24 cellular contexts compared by ENCODE assay signal in the genomic region with DNA sequence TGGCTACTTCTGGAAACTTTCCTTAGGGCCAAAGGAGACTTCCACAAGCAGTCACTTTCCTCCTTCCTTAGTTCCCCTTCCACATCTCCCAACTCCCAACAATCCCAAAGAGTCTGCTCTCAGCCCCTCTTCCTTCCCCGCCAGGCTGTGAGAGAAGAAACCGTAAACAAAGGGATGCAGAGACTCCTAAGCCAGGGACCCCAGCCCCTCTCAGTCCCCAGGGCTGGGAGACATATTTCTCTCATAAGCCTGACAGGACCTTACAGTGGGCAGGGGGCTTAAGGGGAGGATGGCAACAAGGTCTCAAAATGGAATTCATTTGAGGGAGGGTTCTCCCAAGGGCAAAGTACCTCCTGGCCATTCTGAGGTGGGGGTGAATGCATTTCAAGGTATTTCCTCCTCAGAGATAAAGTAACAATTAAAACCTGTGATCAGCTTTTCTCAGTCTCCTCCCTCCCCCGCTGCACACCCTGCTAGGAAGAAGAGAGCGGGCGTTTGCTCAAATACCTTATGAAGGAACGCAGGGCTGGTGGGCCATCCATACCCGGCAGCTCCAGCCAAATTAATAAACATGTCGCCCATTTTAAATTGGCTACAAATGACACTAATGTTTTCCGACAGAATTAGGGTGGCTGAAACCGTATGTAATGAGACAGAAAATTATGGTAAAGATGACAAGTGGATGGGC. TPM values are rescaled to one million over a fixed set of nuclear protein-coding genes. Genes with fewer than 3 reads are reported as not detected.
A peak's percentile ranks its signal among the peaks of the same experiment; 100 is the strongest.
DNase-seq lines count a peak whose midpoint lies in the region; ATAC-seq, FAIRE-seq and TF ChIP-seq lines count a peak whose summit lies in the region.
"Had no signal": no experiment of that assay in that cellular context is flagged by ENCODE, and none has a peak within 500 bp of the region (broad histone marks: within the 10 kb centered on the region; RNA-seq: fewer than 3 reads in every experiment).

No MANE protein-coding gene starts in this region.

- peaks cover 30% of the 10 kb centered on the region for H3F3A ChIP-seq in neural progenitor cell (ENCODE audit: low read depth)

- peaks cover 2% of the 10 kb centered on the region for H3K4me1 ChIP-seq in CD4-positive, CD25-positive, alpha-beta regulatory T cell (ENCODE audit: control insufficient read depth, insufficient read depth, low read length, poor library complexity, severe bottlenecking)
- peaks cover 11 to 43% (median 25%) of the 10 kb centered on the region in 4 experiments for H3K4me1 ChIP-seq in H1 (replicated peaks in 1 of 4; ENCODE audit: control insufficient read depth in 3 of 4, insufficient read depth in 4 of 4, low read length in 3 of 4)
- H3K4me1 ChIP-seq in neural progenitor cell: peaks cover 11% of the 10 kb centered on the region

- H4K5ac ChIP-seq in H1 (ENCODE audit: insufficient read length, low read depth, low read length): no peak overlapping the region

- TF ChIP-seq POLR2A in H1 (IDR thresholded peaks at IDR 0.05; ENCODE audit: control extremely low read depth in 1 of 2, low read depth in 2 of 2, low read length in 2 of 2): no peak

- H3K56ac ChIP-seq in H1 (replicated peaks; ENCODE audit: insufficient read length, low read depth, low read length): no peak overlapping the region

- ATAC-seq in CD4-positive, CD25-positive, alpha-beta regulatory T cell (ENCODE audit: low read depth in 2 of 2): no peak
- ATAC-seq in HG03342 (IDR thresholded peaks at IDR 0.05; ENCODE audit: unreplicated experiment) (no peak), GM21723 (IDR thresholded peaks at IDR 0.05; ENCODE audit: unreplicated experiment) (no peak)

- TF ChIP-seq EP300 in H1 (IDR thresholded peaks at IDR 0.05; ENCODE audit: borderline replicate concordance in 1 of 2, low read depth in 2 of 2, low read length in 2 of 2): no peak

- peak overlapping the region in 1 of 3 donors; percentile 18 for H3K27ac Mint-ChIP-seq in CD4-positive, CD25-positive, alpha-beta regulatory T cell
- no peak overlapping the region for H3K27ac Mint-ChIP-seq in neural progenitor cell
- H3K27ac Mint-ChIP-seq: CD4-positive, alpha-beta T cell; HFFc6 had no signal

- peak overlapping the region in 3 of 4 donors; percentile 15 to 51 (median 38) for H3K4me3 Mint-ChIP-seq in CD4-positive, CD25-positive, alpha-beta regulatory T cell
- peak overlapping the region; percentile 92 for H3K4me3 Mint-ChIP-seq in neural progenitor cell
- H3K4me3 Mint-ChIP-seq: CD4-positive, alpha-beta T cell; HFFc6 had no signal

- POLR2A ChIA-PET in H1 (lab: Charles Lee; ENCODE audit: partially characterized antibody) (interaction anchor here (0.9 to 3.3 kb wide), 2 partner anchors 13 to 126 kb away, joined by 4 to 18 read pairs; no protein-coding TSS in a partner anchor), HEK293T (lab: Yijun Ruan, JAX) (no interaction called here)

- no peak overlapping the region for H3K14ac ChIP-seq in H1 (ENCODE audit: insufficient read length)

- no peak for DNase-seq in CD4-positive, CD25-positive, alpha-beta regulatory T cell
- peak; percentile 54 for DNase-seq in H7
- peak in 1 of 2 experiments; percentile 51 for DNase-seq in H1 (ENCODE audit: low read depth in 1 of 2, low spot score in 2 of 2)
- DNase-seq in neural progenitor cell (ENCODE audit: low spot score): no peak
- DNase-seq in foreskin melanocyte: no peak
- DNase-seq in HEK293T (ENCODE audit: extremely low spot score): no peak
- DNase-seq: CD4-positive, alpha-beta T cell; COR-L47; DMS79; HFFc6; KBM-7; MM.1S; NCI-H1092; NCI-H1436 treated with DMSO at 0.1 percent for 48 hours; NCI-H1930; NCI-H748 treated with DMSO at 0.1 percent for 48 hours; SIG-M5 had no signal

- peaks cover 0 to 1% of the 10 kb centered on the region in 2 experiments for H3K9me3 ChIP-seq in CD4-positive, CD25-positive, alpha-beta regulatory T cell (ENCODE audit: control insufficient read depth in 2 of 2, low read length in 2 of 2)
- H3K9me3 ChIP-seq in H1 (ENCODE audit: insufficient read depth in 2 of 2, low read depth in 1 of 2, low read length in 1 of 2) (no peaks in the 10 kb centered on the region), neural progenitor cell (ENCODE audit: low read depth) (no peaks in the 10 kb centered on the region)

- H3K9ac ChIP-seq in H1 (replicated peaks in 1 of 4; ENCODE audit: extremely low read depth in 1 of 4, low read depth in 3 of 4, low read length in 3 of 4) (no peak overlapping the region), neural progenitor cell (no peak overlapping the region)

- H3K23me2 ChIP-seq in H1 (ENCODE audit: low read depth, low read length): peaks cover 1% of the 10 kb centered on the region; the same call in 1 of the 2 replicates

- no peak overlapping the region for H4K8ac ChIP-seq in H1 (ENCODE audit: extremely low read depth, insufficient read depth, low read length)

- H2BK5ac ChIP-seq in H1 (ENCODE audit: low read depth, low read length): no peak overlapping the region

- no peak overlapping the region for H4K91ac ChIP-seq in H1 (replicated peaks; ENCODE audit: insufficient read length, low read length)

- no peak overlapping the region for H3K4ac ChIP-seq in H1 (replicated peaks; ENCODE audit: insufficient read length, low read depth, low read length)

- no peak overlapping the region for H2BK15ac ChIP-seq in H1 (ENCODE audit: low read length)

- no peaks in the 10 kb centered on the region for H3K79me1 ChIP-seq in H1 (ENCODE audit: low read depth, low read length)

- H2BK12ac ChIP-seq in H1 (ENCODE audit: low read depth, low read length): peak overlapping the region; percentile 77; the same call in 1 of the 2 replicates

- 7% methylated on average over 10 of the region's 10 CpGs; no CpG with 5 or more reads in 1 of the 2 experiments for WGBS in H1 (ENCODE audit: extremely low coverage in 1 of 2, insufficient coverage in 1 of 2, insufficient read length in 1 of 2, insufficient replicate concordance in 2 of 2, low coverage in 1 of 2, low lambda C conversion rate in 2 of 2, missing lambda C conversion rate in 1 of 2), 2 experiments

- no peak for FAIRE-seq in H1 (lab: Jason Lieb, UNC)
- FAIRE-seq: A204.1, GM12878 had no signal

- H3K27ac ChIP-seq in CD4-positive, CD25-positive, alpha-beta regulatory T cell (ENCODE audit: insufficient read depth, low read length, poor library complexity, severe bottlenecking): no peak overlapping the region
- H3K27ac ChIP-seq in H1 (ENCODE audit: low read depth, low read length) (no peak overlapping the region), neural progenitor cell (no peak overlapping the region)

- H3K4me2 ChIP-seq in H1 (ENCODE audit: insufficient read depth in 1 of 2, low read depth in 2 of 2, low read length in 2 of 2) (peak overlapping the region; percentile 24 to 53; a peak in 2 of 4 replicates), neural progenitor cell (no peak overlapping the region)

- H2AFZ ChIP-seq in H1 (ENCODE audit: low read length) (no peak overlapping the region), neural progenitor cell (replicated peaks) (no peak overlapping the region)

- H4K20me1 ChIP-seq in H1 (replicated peaks in 1 of 2; ENCODE audit: control insufficient read depth in 1 of 2, insufficient read depth in 2 of 2, low read length in 2 of 2) (peaks cover 24 to 34% of the 10 kb centered on the region in 2 experiments), neural progenitor cell (ENCODE audit: low read depth) (peaks cover 93% of the 10 kb centered on the region)

- H3K18ac ChIP-seq in H1 (ENCODE audit: extremely low read depth, low read length): no peak overlapping the region

- H3K79me2 ChIP-seq in H1 (ENCODE audit: control insufficient read depth in 1 of 2, insufficient read depth in 2 of 2, low read length in 2 of 2) (no peaks in the 10 kb centered on the region), neural progenitor cell (ENCODE audit: low read depth) (no peaks in the 10 kb centered on the region)

- H2AK5ac ChIP-seq in H1 (ENCODE audit: low read depth, low read length): 0 out of 2 replicates have a peak overlapping the region, but pooled peaks have one; percentile 77

- H3K23ac ChIP-seq in H1 (ENCODE audit: insufficient read length): no peak overlapping the region

- CTCF ChIA-PET in H1 (lab: Charles Lee; ENCODE audit: partially characterized antibody) (interaction anchor here (0.7 to 8.7 kb wide), 6 partner anchors 9 to 452 kb away, joined by 3 to 122 read pairs (median 6); no protein-coding TSS in a partner anchor), HEK293T (lab: Yijun Ruan, JAX) (no interaction called here)

- H3K4me3 ChIP-seq in CD4-positive, CD25-positive, alpha-beta regulatory T cell (ENCODE audit: low read depth, low read length): no peak overlapping the region
- H3K4me3 ChIP-seq in H7 (ENCODE audit: insufficient read depth, low read depth, low read length) (no peak overlapping the region), H1 (ENCODE audit: extremely low read depth in 1 of 4, insufficient read depth in 2 of 4, low read depth in 3 of 4, low read length in 4 of 4) (no peak overlapping the region), neural progenitor cell (no peak overlapping the region)
- H3K4me3 ChIP-seq: GM12878 had no signal

- H3K36me3 Mint-ChIP-seq in CD4-positive, CD25-positive, alpha-beta regulatory T cell: no peaks in the 10 kb centered on the region
- H3K36me3 Mint-ChIP-seq in neural progenitor cell: no peaks in the 10 kb centered on the region

- H3K27me3 Mint-ChIP-seq in CD4-positive, CD25-positive, alpha-beta regulatory T cell: peaks cover 96% of the 10 kb centered on the region
- peaks cover 79% of the 10 kb centered on the region for H3K27me3 Mint-ChIP-seq in neural progenitor cell (ENCODE audit: insufficient read depth, low read depth)

- H3K27me3 ChIP-seq in CD4-positive, CD25-positive, alpha-beta regulatory T cell (ENCODE audit: control insufficient read depth, insufficient read depth, low read length): peaks cover 61% of the 10 kb centered on the region
- peaks cover 97% of the 10 kb centered on the region for H3K27me3 ChIP-seq in H7 (ENCODE audit: control insufficient read depth, insufficient read depth, low read length)
- peaks cover 90 to 99% (median 96%) of the 10 kb centered on the region in 4 experiments for H3K27me3 ChIP-seq in H1 (replicated peaks in 1 of 4; ENCODE audit: control insufficient read depth in 3 of 4, extremely low read depth in 1 of 4, insufficient read depth in 3 of 4, low read length in 3 of 4)
- peaks cover 100% of the 10 kb centered on the region for H3K27me3 ChIP-seq in neural progenitor cell

- H3K9me3 Mint-ChIP-seq in CD4-positive, CD25-positive, alpha-beta regulatory T cell: peaks cover 0 to 17% (median 0%) of the 10 kb centered on the region in 7 donors
- H3K9me3 Mint-ChIP-seq in neural progenitor cell: no peaks in the 10 kb centered on the region
- H3K9me3 Mint-ChIP-seq: CD4-positive, alpha-beta T cell had no signal

- no peak overlapping the region for H2BK120ac ChIP-seq in H1 (replicated peaks; ENCODE audit: low read depth, low read length)

- TF ChIP-seq CTCF in H1 (IDR thresholded peaks at IDR 0.05; ENCODE audit: control extremely low read depth in 1 of 3, insufficient read depth in 1 of 3, low read depth in 1 of 3, low read length in 3 of 3) (no peak), neural progenitor cell (IDR thresholded peaks at IDR 0.05) (no peak)

- H3K4me1 Mint-ChIP-seq in CD4-positive, CD25-positive, alpha-beta regulatory T cell: peaks cover 6 to 19% (median 14%) of the 10 kb centered on the region in 4 donors
- H3K4me1 Mint-ChIP-seq in neural progenitor cell: peaks cover 49% of the 10 kb centered on the region

- no peak overlapping the region for H2BK20ac ChIP-seq in H1 (ENCODE audit: low read length)

- TF ChIP-seq RAD21 in H1 (IDR thresholded peaks at IDR 0.05 in 1 of 2, conservative IDR thresholded peaks at IDR 0.05 in 1 of 2; ENCODE audit: low read depth in 2 of 2, low read length in 2 of 2): no peak

- no peaks in the 10 kb centered on the region for H3K36me3 ChIP-seq in CD4-positive, CD25-positive, alpha-beta regulatory T cell (ENCODE audit: control insufficient read depth, insufficient read depth, low read length)
- no peaks in the 10 kb centered on the region for H3K36me3 ChIP-seq in H7 (replicated peaks; ENCODE audit: control insufficient read depth, insufficient read depth, low read length)
- H3K36me3 ChIP-seq in H1 (ENCODE audit: control insufficient read depth in 2 of 4, insufficient read depth in 4 of 4, low read length in 3 of 4): peaks cover 0 to 3% (median 0%) of the 10 kb centered on the region in 4 experiments; a peak in 1 of 8 replicates
- H3K36me3 ChIP-seq in neural progenitor cell: no peaks in the 10 kb centered on the region

RNA-seq across cellular contexts. Expression of gene BARHL2, which starts 4.0 kb away (rescaled TPM):
- not detected for total RNA-seq in CD4-positive, CD25-positive, alpha-beta regulatory T cell
- polyA plus RNA-seq in CD4-positive, CD25-positive, alpha-beta regulatory T cell: not detected
- not detected in 2 replicates for total RNA-seq in H7 (2014; rRNA removed; shearing (Covaris generic))
- 0.15 TPM in 2 replicates for total RNA-seq in H1 (2021; fragmentation: NEBNext Ultra II Directional; extraction: Animal tissue kit (Norgen Biotek cat#: 25700))
- not detected in 2 replicates for polyA plus RNA-seq in H1 (2011; rRNA removed)
- polyA plus RNA-seq in H1 (2011; cell fraction: cytosol; rRNA removed): not detected
- not detected for polyA plus RNA-seq in H1 (2011; cell fraction: nucleus; rRNA removed)
- polyA plus RNA-seq in H1 (2012, experiment 1 of 2): not detected in 4 replicates
- polyA plus RNA-seq in H1 (2012, experiment 2 of 2): not detected
- 0.02 TPM for polyA plus RNA-seq in H1 (2013, experiment 1 of 2)
- polyA plus RNA-seq in H1 (2013, experiment 2 of 2): 0.04 TPM
- polyA minus RNA-seq in H1 (2011; rRNA and poly(A)+ RNA removed): not detected in 2 replicates
- not detected for polyA minus RNA-seq in H1 (2011; cell fraction: cytosol; rRNA and poly(A)+ RNA removed)
- not detected for polyA minus RNA-seq in H1 (2011; cell fraction: nucleus; rRNA and poly(A)+ RNA removed)
- not detected in 2 replicates for total RNA-seq in neural progenitor cell (ENCODE audit: low replicate concordance)
- total RNA-seq: CD4-positive, alpha-beta T cell; GM12878; H4; HFFc6; NCI-H460 had no signal
- polyA plus RNA-seq: BJ, GM12878 had no signal
